In genomic region chr11:75384438-75385080, GRCh38 we compare ENCODE assay signal across 1 cellular context.
TF ChIP-seq lines count a peak whose summit lies in the region.

No MANE protein-coding gene starts in this region.

TF ChIP-seq in K562, 482 proteins besides CTCF, POLR2A, EP300 and RAD21 (continued from another document and continues in another):
- TF ChIP-seq AFF4 (CRISPR knock-in tag; IDR thresholded peaks at IDR 0.05) (no peak), KAT7 (CRISPR knock-in tag; IDR thresholded peaks at IDR 0.05; ENCODE audit: borderline replicate concordance) (no peak), KAT2B (IDR thresholded peaks at IDR 0.05; ENCODE audit: low read depth, low read length) (no peak), TBL1XR1 (IDR thresholded peaks at IDR 0.05; ENCODE audit: low read length in 2 of 2) (no peak), ZMIZ1 (IDR thresholded peaks at IDR 0.05; ENCODE audit: low read depth in 2 of 2, low read length in 2 of 2) (no peak), CBX1 (IDR thresholded peaks at IDR 0.05; ENCODE audit: low read depth) (no peak), CHD2 (IDR thresholded peaks at IDR 0.05; ENCODE audit: low read depth, low read length) (no peak), KDM5B (IDR thresholded peaks at IDR 0.05; ENCODE audit: insufficient replicate concordance, low read depth, low read length) (no peak), TFE3 (CRISPR knock-in tag; IDR thresholded peaks at IDR 0.05) (no peak), LEF1 (IDR thresholded peaks at IDR 0.05) (no peak), CXXC5 (CRISPR knock-in tag; IDR thresholded peaks at IDR 0.05) (peak; percentile 58), SRSF9 (IDR thresholded peaks at IDR 0.05; ENCODE audit: borderline replicate concordance, low read depth, low read length) (no peak), NFIC (IDR thresholded peaks at IDR 0.05) (0 out of 2 replicates have a peak, but pooled peaks have one; percentile 12), ARHGAP35 (IDR thresholded peaks at IDR 0.05; ENCODE audit: partially characterized antibody) (no peak), BCL6 (CRISPR knock-in tag; IDR thresholded peaks at IDR 0.05) (no peak), BACH1 (tag; IDR thresholded peaks at IDR 0.05) (no peak), RBM15 (IDR thresholded peaks at IDR 0.05; ENCODE audit: insufficient read depth, low read length) (no peak), ARID1B (IDR thresholded peaks at IDR 0.05) (no peak), SUPT5H (IDR thresholded peaks at IDR 0.05) (no peak), STAG1 (CRISPR knock-in tag; IDR thresholded peaks at IDR 0.05; ENCODE audit: borderline replicate concordance) (peak; percentile 94), ZNF324 (CRISPR knock-in tag; IDR thresholded peaks at IDR 0.05) (no peak), STAT5B (CRISPR knock-in tag; IDR thresholded peaks at IDR 0.05) (no peak), TAL1 (IDR thresholded peaks at IDR 0.05) (no peak), CEBPG (CRISPR knock-in tag; IDR thresholded peaks at IDR 0.05) (no peak), CEBPG (tag; conservative IDR thresholded peaks at IDR 0.05 in 1 of 2, IDR thresholded peaks at IDR 0.05 in 1 of 2) (no peak), NR3C1 (CRISPR knock-in tag; IDR thresholded peaks at IDR 0.05) (no peak), ZZZ3 (IDR thresholded peaks at IDR 0.05) (no peak), MAZ (CRISPR knock-in tag; conservative IDR thresholded peaks at IDR 0.05 in 1 of 2, IDR thresholded peaks at IDR 0.05 in 1 of 2) (peak in 1 of 2 experiments; percentile 18; a peak in 1 of 4 replicates), SMARCB1 (IDR thresholded peaks at IDR 0.05; ENCODE audit: insufficient read length, low read depth) (no peak), SAP30 (IDR thresholded peaks at IDR 0.05; ENCODE audit: borderline replicate concordance, insufficient read depth, low read depth, low read length, poor library complexity, severe bottlenecking) (no peak), MBD2 (IDR thresholded peaks at IDR 0.05; ENCODE audit: borderline replicate concordance, low read depth) (no peak), PHTF2 (CRISPR knock-in tag; IDR thresholded peaks at IDR 0.05) (no peak), NCOA1 (IDR thresholded peaks at IDR 0.05; ENCODE audit: low read depth) (no peak), ZFP30 (CRISPR knock-in tag; IDR thresholded peaks at IDR 0.05; ENCODE audit: borderline replicate concordance) (no peak), XRCC5 (IDR thresholded peaks at IDR 0.05; ENCODE audit: low read depth, low read length) (peak; percentile 71; the same call in 1 of the 2 replicates), FOXP4 (CRISPR knock-in tag; IDR thresholded peaks at IDR 0.05; ENCODE audit: borderline replicate concordance) (no peak), SIX5 (IDR thresholded peaks at IDR 0.05; ENCODE audit: borderline replicate concordance in 1 of 2, insufficient read depth in 1 of 2, low read depth in 1 of 2, low read length in 2 of 2) (no peak), OTX1 (CRISPR knock-in tag; IDR thresholded peaks at IDR 0.05) (no peak), RBM34 (IDR thresholded peaks at IDR 0.05; ENCODE audit: borderline replicate concordance, insufficient read depth, low read length) (no peak), ARID2 (IDR thresholded peaks at IDR 0.05) (peak; percentile 94), ZNF79 (CRISPR knock-in tag; IDR thresholded peaks at IDR 0.05; ENCODE audit: low read depth) (no peak), HOXB6 (CRISPR knock-in tag; IDR thresholded peaks at IDR 0.05; ENCODE audit: borderline replicate concordance) (no peak), KDM1A (IDR thresholded peaks at IDR 0.05) (no peak), HDAC3 (IDR thresholded peaks at IDR 0.05; ENCODE audit: borderline replicate concordance, partially characterized antibody) (no peak), ATF1 (CRISPR knock-in tag; IDR thresholded peaks at IDR 0.05) (no peak), ATF1 (tag; IDR thresholded peaks at IDR 0.05) (no peak), SP1 (CRISPR knock-in tag; IDR thresholded peaks at IDR 0.05) (peak; percentile 36; the same call in 1 of the 2 replicates), HDAC6 (IDR thresholded peaks at IDR 0.05; ENCODE audit: low read depth, low read length) (no peak)
- TF ChIP-seq, protein P1, sequence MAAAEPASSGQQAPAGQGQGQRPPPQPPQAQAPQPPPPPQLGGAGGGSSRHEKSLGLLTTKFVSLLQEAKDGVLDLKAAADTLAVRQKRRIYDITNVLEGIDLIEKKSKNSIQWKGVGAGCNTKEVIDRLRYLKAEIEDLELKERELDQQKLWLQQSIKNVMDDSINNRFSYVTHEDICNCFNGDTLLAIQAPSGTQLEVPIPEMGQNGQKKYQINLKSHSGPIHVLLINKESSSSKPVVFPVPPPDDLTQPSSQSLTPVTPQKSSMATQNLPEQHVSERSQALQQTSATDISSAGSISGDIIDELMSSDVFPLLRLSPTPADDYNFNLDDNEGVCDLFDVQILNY (CRISPR knock-in tag; IDR thresholded peaks at IDR 0.05): no peak
- TF ChIP-seq, protein P2, sequence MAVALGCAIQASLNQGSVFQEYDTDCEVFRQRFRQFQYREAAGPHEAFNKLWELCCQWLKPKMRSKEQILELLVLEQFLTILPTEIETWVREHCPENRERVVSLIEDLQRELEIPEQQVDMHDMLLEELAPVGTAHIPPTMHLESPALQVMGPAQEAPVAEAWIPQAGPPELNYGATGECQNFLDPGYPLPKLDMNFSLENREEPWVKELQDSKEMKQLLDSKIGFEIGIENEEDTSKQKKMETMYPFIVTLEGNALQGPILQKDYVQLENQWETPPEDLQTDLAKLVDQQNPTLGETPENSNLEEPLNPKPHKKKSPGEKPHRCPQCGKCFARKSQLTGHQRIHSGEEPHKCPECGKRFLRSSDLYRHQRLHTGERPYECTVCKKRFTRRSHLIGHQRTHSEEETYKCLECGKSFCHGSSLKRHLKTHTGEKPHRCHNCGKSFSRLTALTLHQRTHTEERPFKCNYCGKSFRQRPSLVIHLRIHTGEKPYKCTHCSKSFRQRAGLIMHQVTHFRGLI (CRISPR knock-in tag; IDR thresholded peaks at IDR 0.05): no peak
- TF ChIP-seq, protein P3, sequence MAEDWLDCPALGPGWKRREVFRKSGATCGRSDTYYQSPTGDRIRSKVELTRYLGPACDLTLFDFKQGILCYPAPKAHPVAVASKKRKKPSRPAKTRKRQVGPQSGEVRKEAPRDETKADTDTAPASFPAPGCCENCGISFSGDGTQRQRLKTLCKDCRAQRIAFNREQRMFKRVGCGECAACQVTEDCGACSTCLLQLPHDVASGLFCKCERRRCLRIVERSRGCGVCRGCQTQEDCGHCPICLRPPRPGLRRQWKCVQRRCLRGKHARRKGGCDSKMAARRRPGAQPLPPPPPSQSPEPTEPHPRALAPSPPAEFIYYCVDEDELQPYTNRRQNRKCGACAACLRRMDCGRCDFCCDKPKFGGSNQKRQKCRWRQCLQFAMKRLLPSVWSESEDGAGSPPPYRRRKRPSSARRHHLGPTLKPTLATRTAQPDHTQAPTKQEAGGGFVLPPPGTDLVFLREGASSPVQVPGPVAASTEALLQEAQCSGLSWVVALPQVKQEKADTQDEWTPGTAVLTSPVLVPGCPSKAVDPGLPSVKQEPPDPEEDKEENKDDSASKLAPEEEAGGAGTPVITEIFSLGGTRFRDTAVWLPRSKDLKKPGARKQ (CRISPR knock-in tag; IDR thresholded peaks at IDR 0.05): peak; percentile 92
- TF ChIP-seq, protein P4, sequence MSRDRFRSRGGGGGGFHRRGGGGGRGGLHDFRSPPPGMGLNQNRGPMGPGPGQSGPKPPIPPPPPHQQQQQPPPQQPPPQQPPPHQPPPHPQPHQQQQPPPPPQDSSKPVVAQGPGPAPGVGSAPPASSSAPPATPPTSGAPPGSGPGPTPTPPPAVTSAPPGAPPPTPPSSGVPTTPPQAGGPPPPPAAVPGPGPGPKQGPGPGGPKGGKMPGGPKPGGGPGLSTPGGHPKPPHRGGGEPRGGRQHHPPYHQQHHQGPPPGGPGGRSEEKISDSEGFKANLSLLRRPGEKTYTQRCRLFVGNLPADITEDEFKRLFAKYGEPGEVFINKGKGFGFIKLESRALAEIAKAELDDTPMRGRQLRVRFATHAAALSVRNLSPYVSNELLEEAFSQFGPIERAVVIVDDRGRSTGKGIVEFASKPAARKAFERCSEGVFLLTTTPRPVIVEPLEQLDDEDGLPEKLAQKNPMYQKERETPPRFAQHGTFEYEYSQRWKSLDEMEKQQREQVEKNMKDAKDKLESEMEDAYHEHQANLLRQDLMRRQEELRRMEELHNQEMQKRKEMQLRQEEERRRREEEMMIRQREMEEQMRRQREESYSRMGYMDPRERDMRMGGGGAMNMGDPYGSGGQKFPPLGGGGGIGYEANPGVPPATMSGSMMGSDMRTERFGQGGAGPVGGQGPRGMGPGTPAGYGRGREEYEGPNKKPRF (IDR thresholded peaks at IDR 0.05; ENCODE audit: low read depth, low read length): no peak
